ENCODE assay signal across 29 cellular contexts in genomic region chr6:65014006-65014405, GRCh38.
"Had no signal": no experiment of that assay in that cellular context is flagged by ENCODE, and none has a peak within 500 bp of the region (broad histone marks: within the 10 kb centered on the region; RNA-seq: fewer than 3 reads in every experiment).

No MANE protein-coding gene starts in this region.

- H3K4me3 ChIP-seq: colonic mucosa, coronary artery, dorsolateral prefrontal cortex, esophagus muscularis mucosa, esophagus squamous epithelium, gastrocnemius medialis, gastroesophageal sphincter, heart left ventricle, heart right ventricle had no signal

- H3K27me3 Mint-ChIP-seq: dendritic cell treated with granulocyte-macrophage colony-stimulating factor and Interleukin-4, amounts not matched to agents 40 ng/mL and 50 ng/mL, for 4 days; effector memory CD8-positive, alpha-beta T cell had no signal

- DNase-seq: colonic mucosa; cortex of kidney; dermis blood vessel endothelial cell; dorsolateral prefrontal cortex; effector CD4-positive, alpha-beta T cell; effector CD8-positive, alpha-beta T cell; effector memory CD4-positive, alpha-beta T cell; effector memory CD8-positive, alpha-beta T cell; endodermal cell; erythroblast; esophagus squamous epithelium; foreskin fibroblast; foreskin keratinocyte; foreskin melanocyte; gastrocnemius medialis; glutamatergic neuron; head of caudate nucleus; heart left ventricle; heart right ventricle had no signal

- H3K36me3 ChIP-seq: colonic mucosa, esophagus muscularis mucosa, esophagus squamous epithelium, gastrocnemius medialis, gastroesophageal sphincter, heart left ventricle, heart right ventricle had no signal

- H3K27ac ChIP-seq: colonic mucosa, coronary artery, dorsolateral prefrontal cortex, epithelial cell of prostate, esophagus muscularis mucosa, esophagus squamous epithelium, foreskin keratinocyte, gastrocnemius medialis, gastroesophageal sphincter, heart left ventricle, heart right ventricle had no signal

- FAIRE-seq: colon, endometrium, endothelial cell of umbilical vein, frontal cortex had no signal

- H3K4me1 Mint-ChIP-seq: endodermal cell had no signal

- H3K4me1 ChIP-seq: colonic mucosa, esophagus muscularis mucosa, esophagus squamous epithelium, foreskin keratinocyte, gastrocnemius medialis, gastroesophageal sphincter, heart left ventricle, heart right ventricle had no signal

- H3K27ac Mint-ChIP-seq: dendritic cell treated with granulocyte-macrophage colony-stimulating factor and Interleukin-4, amounts not matched to agents 40 ng/mL and 50 ng/mL, for 4 days; effector memory CD8-positive, alpha-beta T cell; endodermal cell had no signal

- H3K9me3 ChIP-seq: colonic mucosa, esophagus muscularis mucosa, esophagus squamous epithelium, gastrocnemius medialis, gastroesophageal sphincter, heart left ventricle, heart right ventricle had no signal

- H3K27me3 ChIP-seq: colonic mucosa, dorsolateral prefrontal cortex, esophagus muscularis mucosa, esophagus squamous epithelium, foreskin keratinocyte, gastrocnemius medialis, gastroesophageal sphincter, heart left ventricle, heart right ventricle had no signal

- H3K4me3 Mint-ChIP-seq: dendritic cell treated with granulocyte-macrophage colony-stimulating factor and Interleukin-4, amounts not matched to agents 40 ng/mL and 50 ng/mL, for 4 days; effector memory CD8-positive, alpha-beta T cell; endodermal cell had no signal

- ATAC-seq: effector memory CD8-positive, alpha-beta T cell; esophagus mucosa; foreskin keratinocyte; gastrocnemius medialis; gastroesophageal sphincter; heart left ventricle; heart right ventricle had no signal
